In the genomic region with DNA sequence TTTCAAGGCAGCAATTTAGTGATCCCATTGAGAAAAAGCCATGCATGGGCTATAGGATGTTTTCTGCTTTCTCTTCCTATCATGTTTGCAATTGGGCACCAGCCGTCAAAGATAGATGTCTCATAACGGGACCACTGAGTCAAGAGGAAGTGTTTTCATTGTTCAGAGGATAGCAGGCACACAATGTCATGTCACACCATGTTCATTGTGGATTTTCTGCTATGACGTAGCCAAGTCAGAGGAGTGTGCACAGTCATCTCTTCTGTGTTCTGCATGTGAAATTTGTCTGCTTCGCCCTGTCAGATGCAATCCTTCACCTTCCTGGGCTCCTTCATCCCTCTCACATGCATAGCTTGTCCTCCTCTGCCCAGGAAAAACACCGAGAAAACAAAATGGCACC, we compare ENCODE assay signal across 20 cellular contexts.
"Had no signal": no experiment of that assay in that cellular context is flagged by ENCODE, and none has a peak within 500 bp of the region (broad histone marks: within the 10 kb centered on the region; RNA-seq: fewer than 3 reads in every experiment).

No MANE protein-coding gene starts in this region.

- H3K27me3 ChIP-seq: heart right ventricle, stomach, transverse colon had no signal

- H3K4me3 Mint-ChIP-seq: effector memory CD8-positive, alpha-beta T cell; naive thymus-derived CD4-positive, alpha-beta T cell; nephron progenitor cell had no signal

- H3K27ac ChIP-seq: parathyroid adenoma, psoas muscle, skin epidermis, stomach, thoracic aorta had no signal

- FAIRE-seq: frontal cortex, islet of Langerhans, urothelium cell line had no signal

- H3K9me3 Mint-ChIP-seq: effector memory CD8-positive, alpha-beta T cell; naive thymus-derived CD4-positive, alpha-beta T cell; nephron progenitor cell had no signal

- DNase-seq: effector memory CD8-positive, alpha-beta T cell; heart right ventricle; hypothalamus; kidney glomerular epithelial cell; naive thymus-derived CD4-positive, alpha-beta T cell; nephron progenitor cell; psoas muscle; stimulated activated CD4-positive, alpha-beta T cell treated with anti-CD3 and anti-CD28 coated beads, Interleukin-2, amount 100 ng/mL, for 24 hours; stimulated activated CD4-positive, alpha-beta T cell treated with anti-CD3 and anti-CD28 coated beads, Interleukin-4, amount 100 ng/mL, for 4 hours; stimulated activated naive CD4-positive, alpha-beta T cell; stomach; substantia nigra; transverse colon had no signal

- H3K27ac Mint-ChIP-seq: effector memory CD8-positive, alpha-beta T cell; naive thymus-derived CD4-positive, alpha-beta T cell; nephron progenitor cell had no signal

- H3K4me3 ChIP-seq: heart right ventricle, psoas muscle, skin epidermis, stomach, thoracic aorta, transverse colon had no signal

- H3K9ac ChIP-seq: parathyroid adenoma had no signal

- ATAC-seq: effector memory CD8-positive, alpha-beta T cell; heart right ventricle; naive thymus-derived CD4-positive, alpha-beta T cell; psoas muscle; sciatic nerve had no signal

- H2AFZ ChIP-seq: parathyroid adenoma had no signal

- H3K36me3 ChIP-seq: thoracic aorta, transverse colon had no signal

- H3K9me3 ChIP-seq: heart right ventricle, psoas muscle, stomach, thoracic aorta, transverse colon had no signal

- H3K27me3 Mint-ChIP-seq: effector memory CD8-positive, alpha-beta T cell; naive thymus-derived CD4-positive, alpha-beta T cell had no signal
